8 cellular contexts compared by ENCODE assay signal in the genomic region with DNA sequence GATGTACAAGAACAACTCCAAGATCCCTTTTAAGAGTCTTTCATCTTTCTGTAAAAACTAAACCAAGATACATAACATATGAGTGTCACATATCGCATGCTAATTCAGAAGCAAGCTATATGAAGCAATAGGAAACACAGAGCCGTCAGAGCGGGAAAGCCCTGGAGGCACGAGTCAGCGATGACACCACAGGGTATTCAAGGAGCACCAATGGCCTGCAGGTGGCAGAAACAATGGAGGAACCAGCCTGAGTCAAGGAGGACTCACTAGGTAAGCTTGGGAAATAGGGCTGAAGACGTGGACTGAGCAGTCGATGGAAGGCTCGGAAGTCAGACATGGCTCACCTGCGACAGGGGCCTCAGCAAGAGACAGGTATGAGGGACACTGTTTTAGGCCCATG.
DNase-seq lines count a peak whose midpoint lies in the region; ATAC-seq, FAIRE-seq and TF ChIP-seq lines count a peak whose summit lies in the region.

No MANE protein-coding gene starts in this region.

- H3K9me3 ChIP-seq in H1 (ENCODE audit: insufficient read depth in 2 of 2, low read depth in 1 of 2, low read length in 1 of 2) (no peaks in the 10 kb centered on the region), suprapubic skin (no peaks in the 10 kb centered on the region)

- no peak overlapping the region for H3K23ac ChIP-seq in H1 (ENCODE audit: insufficient read length)

- H3K79me1 ChIP-seq in H1 (ENCODE audit: low read depth, low read length) = peaks cover 3% of the 10 kb centered on the region

- H3K9me3 Mint-ChIP-seq in WTC11 = no peaks in the 10 kb centered on the region

- H3K4ac ChIP-seq in H1 (replicated peaks; ENCODE audit: insufficient read length, low read depth, low read length) = no peak overlapping the region

- no peak overlapping the region for H4K5ac ChIP-seq in H1 (ENCODE audit: insufficient read length, low read depth, low read length)

- H3K4me3 ChIP-seq in H1 (ENCODE audit: extremely low read depth in 1 of 4, insufficient read depth in 2 of 4, low read depth in 3 of 4, low read length in 4 of 4) = no peak overlapping the region
- H3K4me3 ChIP-seq in suprapubic skin = no peak overlapping the region

- DNase-seq in WTC11 (ENCODE audit: low spot score) = peak; percentile 32
- no peak for DNase-seq in H1 (ENCODE audit: low read depth in 1 of 2, low spot score in 2 of 2)
- peak; percentile 68 for DNase-seq in stimulated activated CD4-positive, alpha-beta T cell treated with anti-CD3 and anti-CD28 coated beads, Interleukin-12 subunit alpha, Interleukin-12 subunit beta, amount 100 ng/mL, for 24 hours (ENCODE audit: low read depth in 2 of 2)
- no peak for DNase-seq in suprapubic skin (ENCODE audit: low spot score in 2 of 2)
- no peak for DNase-seq in superior temporal gyrus (ENCODE audit: extremely low spot score)

- H3K56ac ChIP-seq in H1 (replicated peaks; ENCODE audit: insufficient read length, low read depth, low read length) = no peak overlapping the region

- no peak overlapping the region for H3K4me2 ChIP-seq in H1 (ENCODE audit: insufficient read depth in 1 of 2, low read depth in 2 of 2, low read length in 2 of 2)

- FAIRE-seq in H1 (lab: Jason Lieb, UNC) = peak; percentile 13

- no peaks in the 10 kb centered on the region for H3K36me3 Mint-ChIP-seq in WTC11

- TF ChIP-seq RAD21 in H1 (IDR thresholded peaks at IDR 0.05 in 1 of 2, conservative IDR thresholded peaks at IDR 0.05 in 1 of 2; ENCODE audit: low read depth in 2 of 2, low read length in 2 of 2) = peak; percentile 44 to 56

- H2BK15ac ChIP-seq in H1 (ENCODE audit: low read length) = no peak overlapping the region

- H4K91ac ChIP-seq in H1 (replicated peaks; ENCODE audit: insufficient read length, low read length) = no peak overlapping the region

- whole genome bisulfite sequencing in H1 (ENCODE audit: extremely low coverage in 1 of 2, insufficient coverage in 1 of 2, insufficient read length in 1 of 2, insufficient replicate concordance in 2 of 2, low coverage in 1 of 2, low lambda C conversion rate in 2 of 2, missing lambda C conversion rate in 1 of 2), 2 experiments = 79% methylated on average over 9 of the region's 9 CpGs; no CpG with 5 or more reads in 1 of the 2 experiments
- 75% methylated on average over 9 of the region's 9 CpGs for WGBS in suprapubic skin

- no peak overlapping the region for H3K9ac ChIP-seq in H1 (replicated peaks in 1 of 4; ENCODE audit: extremely low read depth in 1 of 4, low read depth in 3 of 4, low read length in 3 of 4)

- no peaks in the 10 kb centered on the region for H3K27me3 Mint-ChIP-seq in WTC11 (ENCODE audit: low read depth)

- no peak overlapping the region for H3K27ac ChIP-seq in 22Rv1
- no peak overlapping the region for H3K27ac ChIP-seq in H1 (ENCODE audit: low read depth, low read length)
- H3K27ac ChIP-seq in suprapubic skin = no peak overlapping the region

- no peak overlapping the region for H3K27ac Mint-ChIP-seq in WTC11

- H3K4me1 ChIP-seq in H1 (replicated peaks in 1 of 4; ENCODE audit: control insufficient read depth in 3 of 4, insufficient read depth in 4 of 4, low read length in 3 of 4) (peaks cover 0 to 13% (median 9%) of the 10 kb centered on the region in 4 experiments; a peak in 5 of 7 replicates), suprapubic skin (peaks cover 39% of the 10 kb centered on the region)

- ATAC-seq in HG03342 (IDR thresholded peaks at IDR 0.05; ENCODE audit: unreplicated experiment) (peak; percentile 46), WTC11 (peak; percentile 46), HG03565 (IDR thresholded peaks at IDR 0.05; ENCODE audit: unreplicated experiment) (no peak)

- no peak for TF ChIP-seq POLR2A in H1 (IDR thresholded peaks at IDR 0.05; ENCODE audit: control extremely low read depth in 1 of 2, low read depth in 2 of 2, low read length in 2 of 2)
- TF ChIP-seq POLR2A in suprapubic skin (IDR thresholded peaks at IDR 0.05) = no peak

- H3K27me3 ChIP-seq in H1 (replicated peaks in 1 of 4; ENCODE audit: control insufficient read depth in 3 of 4, extremely low read depth in 1 of 4, insufficient read depth in 3 of 4, low read length in 3 of 4) (no peaks in the 10 kb centered on the region), suprapubic skin (no peaks in the 10 kb centered on the region)

- TF ChIP-seq CTCF in 22Rv1 (IDR thresholded peaks at IDR 0.05) (peak; percentile 50), WTC11 (IDR thresholded peaks at IDR 0.05) (no peak), H1 (IDR thresholded peaks at IDR 0.05; ENCODE audit: control extremely low read depth in 1 of 3, insufficient read depth in 1 of 3, low read depth in 1 of 3, low read length in 3 of 3) (peak; percentile 51 to 65 (median 65)), suprapubic skin (IDR thresholded peaks at IDR 0.05) (no peak)

- no peak overlapping the region for H2BK5ac ChIP-seq in H1 (ENCODE audit: low read depth, low read length)

- no peak overlapping the region for H3K4me3 Mint-ChIP-seq in WTC11

- H2BK12ac ChIP-seq in H1 (ENCODE audit: low read depth, low read length) = no peak overlapping the region

- H2BK120ac ChIP-seq in H1 (replicated peaks; ENCODE audit: low read depth, low read length) = no peak overlapping the region

- H3K79me2 ChIP-seq in H1 (ENCODE audit: control insufficient read depth in 1 of 2, insufficient read depth in 2 of 2, low read length in 2 of 2) = peaks cover 0 to 4% of the 10 kb centered on the region in 2 experiments; a peak in 2 of 4 replicates

- peaks cover 55% of the 10 kb centered on the region for H3K4me1 Mint-ChIP-seq in WTC11

- no peak overlapping the region for H2AFZ ChIP-seq in H1 (ENCODE audit: low read length)

- CTCF ChIA-PET in WTC11 (lab: Charles Lee) = interaction anchor here (0.6 to 1.2 kb wide), 5 partner anchors 17 to 264 kb away, joined by 3 to 5 read pairs (median 3); no protein-coding TSS in a partner anchor
- CTCF ChIA-PET in H1 (lab: Charles Lee; ENCODE audit: partially characterized antibody) = interaction anchor here (0.8 to 10.4 kb wide), 6 partner anchors 9 to 403 kb away, joined by 3 to 156 read pairs (median 6); no protein-coding TSS in a partner anchor

- POLR2A ChIA-PET in WTC11 (lab: Charles Lee) = no interaction called here
- POLR2A ChIA-PET in H1 (lab: Charles Lee; ENCODE audit: partially characterized antibody) = no interaction called here

- peaks cover 0 to 8% of the 10 kb centered on the region in 2 experiments for H4K20me1 ChIP-seq in H1 (replicated peaks in 1 of 2; ENCODE audit: control insufficient read depth in 1 of 2, insufficient read depth in 2 of 2, low read length in 2 of 2)

- no peak overlapping the region for H3K14ac ChIP-seq in H1 (ENCODE audit: insufficient read length)

- H4K8ac ChIP-seq in H1 (ENCODE audit: extremely low read depth, insufficient read depth, low read length) = no peak overlapping the region

- no peak overlapping the region for H2AK5ac ChIP-seq in H1 (ENCODE audit: low read depth, low read length)

- H3K36me3 ChIP-seq in H1 (ENCODE audit: control insufficient read depth in 2 of 4, insufficient read depth in 4 of 4, low read length in 3 of 4) (no peaks in the 10 kb centered on the region), suprapubic skin (no peaks in the 10 kb centered on the region)

- no peak overlapping the region for H2BK20ac ChIP-seq in H1 (ENCODE audit: low read length)

- no peak overlapping the region for H3K18ac ChIP-seq in H1 (ENCODE audit: extremely low read depth, low read length)

- H3K23me2 ChIP-seq in H1 (ENCODE audit: low read depth, low read length) = no peaks in the 10 kb centered on the region; the same call in 1 of the 2 replicates

- TF ChIP-seq EP300 in H1 (IDR thresholded peaks at IDR 0.05; ENCODE audit: borderline replicate concordance in 1 of 2, low read depth in 2 of 2, low read length in 2 of 2) = no peak
- TF ChIP-seq EP300 in suprapubic skin (IDR thresholded peaks at IDR 0.05) = no peak

TF ChIP-seq in WTC11, 78 proteins besides CTCF, POLR2A, EP300 and RAD21 (continues in another document):
- no peak for TF ChIP-seq NR1H2 (CRISPR knock-in tag; IDR thresholded peaks at IDR 0.05)
- TF ChIP-seq, protein P1, sequence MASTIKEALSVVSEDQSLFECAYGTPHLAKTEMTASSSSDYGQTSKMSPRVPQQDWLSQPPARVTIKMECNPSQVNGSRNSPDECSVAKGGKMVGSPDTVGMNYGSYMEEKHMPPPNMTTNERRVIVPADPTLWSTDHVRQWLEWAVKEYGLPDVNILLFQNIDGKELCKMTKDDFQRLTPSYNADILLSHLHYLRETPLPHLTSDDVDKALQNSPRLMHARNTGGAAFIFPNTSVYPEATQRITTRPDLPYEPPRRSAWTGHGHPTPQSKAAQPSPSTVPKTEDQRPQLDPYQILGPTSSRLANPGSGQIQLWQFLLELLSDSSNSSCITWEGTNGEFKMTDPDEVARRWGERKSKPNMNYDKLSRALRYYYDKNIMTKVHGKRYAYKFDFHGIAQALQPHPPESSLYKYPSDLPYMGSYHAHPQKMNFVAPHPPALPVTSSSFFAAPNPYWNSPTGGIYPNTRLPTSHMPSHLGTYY (CRISPR knock-in tag; IDR thresholded peaks at IDR 0.05) = no peak

TF ChIP-seq in H1, 55 proteins besides CTCF, POLR2A, EP300 and RAD21 (continues in another document):
- TF ChIP-seq CREB1 (IDR thresholded peaks at IDR 0.05) (peak; percentile 67), SP4 (IDR thresholded peaks at IDR 0.05; ENCODE audit: low read length) (no peak), YY1 (IDR thresholded peaks at IDR 0.05; ENCODE audit: low read depth, low read length) (peak; percentile 77), SUZ12 (IDR thresholded peaks at IDR 0.05; ENCODE audit: low read length) (no peak), PHF8 (conservative IDR thresholded peaks at IDR 0.05; ENCODE audit: low read depth, low read length) (no peak), CEBPB (IDR thresholded peaks at IDR 0.05; ENCODE audit: low read depth, low read length) (peak; percentile 37; the same call in 1 of the 2 replicates), HDAC6 (IDR thresholded peaks at IDR 0.05; ENCODE audit: low read depth, low read length) (no peak)
- TF ChIP-seq, protein P2, sequence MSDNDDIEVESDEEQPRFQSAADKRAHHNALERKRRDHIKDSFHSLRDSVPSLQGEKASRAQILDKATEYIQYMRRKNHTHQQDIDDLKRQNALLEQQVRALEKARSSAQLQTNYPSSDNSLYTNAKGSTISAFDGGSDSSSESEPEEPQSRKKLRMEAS (IDR thresholded peaks at IDR 0.05) = peak; percentile 68; the same call in 1 of the 2 replicates
- TF ChIP-seq, protein P3, sequence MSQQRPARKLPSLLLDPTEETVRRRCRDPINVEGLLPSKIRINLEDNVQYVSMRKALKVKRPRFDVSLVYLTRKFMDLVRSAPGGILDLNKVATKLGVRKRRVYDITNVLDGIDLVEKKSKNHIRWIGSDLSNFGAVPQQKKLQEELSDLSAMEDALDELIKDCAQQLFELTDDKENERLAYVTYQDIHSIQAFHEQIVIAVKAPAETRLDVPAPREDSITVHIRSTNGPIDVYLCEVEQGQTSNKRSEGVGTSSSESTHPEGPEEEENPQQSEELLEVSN (IDR thresholded peaks at IDR 0.05) = peak; percentile 91

Comparison
In these comparisons a context has a peak if more than half of its experiments do, and no peak if none do; other contexts are left out.
1. CTCF ChIP-seq: peak in 22Rv1 (single experiment) and H1 (3 of 3); none in WTC11 (single experiment) and suprapubic skin (0 of 2).
2. DNase-seq: peak in WTC11 (single experiment) and stimulated activated CD4-positive, alpha-beta T cell treated with anti-CD3 and anti-CD28 coated beads, Interleukin-12 subunit alpha, Interleukin-12 subunit beta, amount 100 ng/mL, for 24 hours (2 of 2); none in H1 (0 of 2), suprapubic skin (0 of 2) and superior temporal gyrus (single experiment).